ENCODE assay signal across 21 cellular contexts in genomic region chr3:187507905-187508304, GRCh38.
"Had no signal": no experiment of that assay in that cellular context is flagged by ENCODE, and none has a peak within 500 bp of the region (broad histone marks: within the 10 kb centered on the region; RNA-seq: fewer than 3 reads in every experiment).

No MANE protein-coding gene starts in this region.

- H3K27ac ChIP-seq: lower lobe of right lung, neural progenitor cell, spleen, testis, upper lobe of left lung, WERI-Rb-1 had no signal

- H3K9ac ChIP-seq: neural progenitor cell had no signal

- H3K36me3 Mint-ChIP-seq: activated naive CD4-positive, alpha-beta T cell treated with anti-CD3 and anti-CD28 coated beads, Interleukin-2, amount 50 U/mL, for 24 hours; brain; neural progenitor cell had no signal

- H3K27ac Mint-ChIP-seq: activated naive CD4-positive, alpha-beta T cell treated with anti-CD3 and anti-CD28 coated beads, Interleukin-2, amount 50 U/mL, for 24 hours; brain; naive thymus-derived CD8-positive, alpha-beta T cell; neural progenitor cell had no signal

- DNase-seq: activated CD4-positive, alpha-beta T cell treated with anti-CD3 and anti-CD28 coated beads for 1 hour; activated gamma-delta T cell treated with Interleukin-2 at 50 U/mL for 16 hours; activated T-cell treated with anti-CD3 and anti-CD28 coated beads, Interleukin-2, amount 50 U/mL, for 1 hour; aorta; effector CD4-positive, alpha-beta T cell; foreskin melanocyte; hippocampal formation; lower lobe of right lung; naive thymus-derived CD8-positive, alpha-beta T cell; spleen; stimulated activated CD4-positive, alpha-beta T cell treated with anti-CD3 and anti-CD28 coated beads, Interleukin-4, amount 100 ng/mL, for 1 hour; stimulated activated naive CD4-positive, alpha-beta T cell; T-helper 9 cell; testis; upper lobe of left lung; WERI-Rb-1 had no signal

- H3K4me3 ChIP-seq: lower lobe of right lung, neural progenitor cell, spleen, testis, upper lobe of left lung had no signal

- H3K27me3 ChIP-seq: neural progenitor cell, testis, upper lobe of left lung had no signal

- H3K9me3 ChIP-seq: lower lobe of right lung, testis had no signal

- ATAC-seq: esophagus mucosa; left lobe of liver; lower lobe of right lung; naive thymus-derived CD8-positive, alpha-beta T cell had no signal

- H3K4me2 ChIP-seq: neural progenitor cell had no signal

- H3K36me3 ChIP-seq: lower lobe of right lung, neural progenitor cell, spleen, upper lobe of left lung, WERI-Rb-1 had no signal

- H3K4me3 Mint-ChIP-seq: activated naive CD4-positive, alpha-beta T cell treated with anti-CD3 and anti-CD28 coated beads, Interleukin-2, amount 50 U/mL, for 24 hours; brain; naive thymus-derived CD8-positive, alpha-beta T cell; neural progenitor cell had no signal

- H3K4me1 Mint-ChIP-seq: activated naive CD4-positive, alpha-beta T cell treated with anti-CD3 and anti-CD28 coated beads, Interleukin-2, amount 50 U/mL, for 24 hours; brain; naive thymus-derived CD8-positive, alpha-beta T cell; neural progenitor cell had no signal

- H3K4me1 ChIP-seq: lower lobe of right lung, neural progenitor cell, spleen, testis, upper lobe of left lung had no signal
